Comparison of ENCODE assay signal across 36 cellular contexts in genomic region chr2:179081954-179082353, GRCh38. TPM values are rescaled to one million over a fixed set of nuclear protein-coding genes. Genes with fewer than 3 reads are reported as not detected.
DNase-seq lines count a peak whose midpoint lies in the region; ATAC-seq, FAIRE-seq and TF ChIP-seq lines count a peak whose summit lies in the region.
"Had no signal": no experiment of that assay in that cellular context is flagged by ENCODE, and none has a peak within 500 bp of the region (broad histone marks: within the 10 kb centered on the region; RNA-seq: fewer than 3 reads in every experiment).

No MANE protein-coding gene starts in this region.

- ATAC-seq in HepG2 = no peak
- ATAC-seq in right lobe of liver = no peak
- ATAC-seq: A549; CD8-positive, alpha-beta T cell had no signal

- POLR2A ChIA-PET in HepG2 (lab: Yijun Ruan, JAX) = no interaction called here

- no TSS peak for BruUV-seq in HepG2 (replicated peaks; lab: Mats Ljungman, UMichigan)

- in situ Hi-C loops in HepG2 (cut with HindIII; ENCODE audit: extremely low pct_ligation_motif_present, low pct_unique_long_range_greater_than_20kb) = no loop called here

- no peaks in the 10 kb centered on the region for H3K36me3 ChIP-seq in HepG2 (replicated peaks in 1 of 2; ENCODE audit: control insufficient read depth in 1 of 2, insufficient read depth in 2 of 2, low read length in 2 of 2)
- H3K36me3 ChIP-seq in right lobe of liver = no peaks in the 10 kb centered on the region
- H3K36me3 ChIP-seq: BE2C; BLaER1; BLaER1 treated with 17β-estradiol and CSF1 and Interleukin-3, amounts not matched to agents 10 nM and 100 nM had no signal

- H3K27me3 ChIP-seq in HepG2 (ENCODE audit: control insufficient read depth in 1 of 2, insufficient read depth in 2 of 2, low read length in 2 of 2) (0 out of 5 replicates have a peak, but pooled peaks cover 0 to 6% of the 10 kb centered on the region in 2 experiments), right lobe of liver (no peaks in the 10 kb centered on the region)
- H3K27me3 ChIP-seq: BE2C; BLaER1; BLaER1 treated with 17β-estradiol and CSF1 and Interleukin-3, amounts not matched to agents 10 nM and 100 nM had no signal

- TF ChIP-seq CTCF in HepG2 (CRISPR knock-in tag; IDR thresholded peaks at IDR 0.05) (no peak), right lobe of liver (IDR thresholded peaks at IDR 0.05) (no peak)

- TF ChIP-seq EP300 in HepG2 (IDR thresholded peaks at IDR 0.05; ENCODE audit: low read depth in 2 of 2, low read length in 2 of 2) (no peak), HepG2 (CRISPR knock-in tag; IDR thresholded peaks at IDR 0.05; ENCODE audit: borderline replicate concordance) (no peak)

- H3K4me3 ChIP-seq in HepG2 (replicated peaks in 1 of 3; ENCODE audit: insufficient read depth in 1 of 3, low read depth in 2 of 3, low read length in 3 of 3) = no peak overlapping the region
- H3K4me3 ChIP-seq in right lobe of liver = no peak overlapping the region
- H3K4me3 ChIP-seq: A549; BLaER1; BLaER1 treated with 17β-estradiol and CSF1 and Interleukin-3, amounts not matched to agents 10 nM and 100 nM had no signal

- H3K4me1 ChIP-seq in HepG2 (ENCODE audit: insufficient read depth, low read length) (peaks cover 19% of the 10 kb centered on the region), right lobe of liver (no peaks in the 10 kb centered on the region)
- H3K4me1 ChIP-seq: A549; BE2C; BLaER1; BLaER1 treated with 17β-estradiol and CSF1 and Interleukin-3, amounts not matched to agents 10 nM and 100 nM had no signal

- H2AFZ ChIP-seq in HepG2 (ENCODE audit: low read length) = no peak overlapping the region

- H3K9me3 ChIP-seq in HepG2 (ENCODE audit: low read length) (no peaks in the 10 kb centered on the region), right lobe of liver (no peaks in the 10 kb centered on the region)
- H3K9me3 ChIP-seq: A549, BE2C had no signal

- no peak overlapping the region for H3K9ac ChIP-seq in HepG2 (ENCODE audit: insufficient read depth, low read depth, low read length)
- H3K9ac ChIP-seq: BLaER1; BLaER1 treated with 17β-estradiol and CSF1 and Interleukin-3, amounts not matched to agents 10 nM and 100 nM had no signal

- TF ChIP-seq POLR2A in HepG2 (IDR thresholded peaks at IDR 0.05; ENCODE audit: insufficient read depth in 1 of 2, low read depth in 2 of 2, low read length in 2 of 2) = no peak
- TF ChIP-seq POLR2A in right lobe of liver (IDR thresholded peaks at IDR 0.05) = no peak

- CTCF ChIA-PET in HepG2 (lab: Yijun Ruan, JAX; ENCODE audit: low intra/inter-chr PET ratio, low total read pairs) = no interaction called here

- H4K20me1 ChIP-seq in HepG2 (ENCODE audit: insufficient read depth, low read length) = no peaks in the 10 kb centered on the region
- H4K20me1 ChIP-seq: BLaER1; BLaER1 treated with 17β-estradiol and CSF1 and Interleukin-3, amounts not matched to agents 10 nM and 100 nM had no signal

- intact Hi-C loops in HepG2 (cut with micrococcal nuclease; ENCODE audit: unreplicated experiment) = no loop called here
- intact Hi-C loops in right lobe of liver (cut with DNase I) = no loop called here

- no peaks in the 10 kb centered on the region for H3K79me2 ChIP-seq in HepG2 (ENCODE audit: insufficient read depth, low read length)

- peak; percentile 41 for DNase-seq in HepG2 (ENCODE audit: low spot score)
- no peak for DNase-seq in right lobe of liver
- DNase-seq in dedifferentiated amniotic fluid mesenchymal stem cell (ENCODE audit: extremely low spot score) = peak; percentile 10
- no peak for DNase-seq in HCEC 1CT
- DNase-seq: 8988T; ACHN; AML-193; BE2C; C1 segment of cervical spinal cord; Caco-2; Calu3; CD4-positive, alpha-beta memory T cell; CD4-positive, alpha-beta T cell; CD4-positive, CD25-positive, alpha-beta regulatory T cell; CD8-positive, alpha-beta memory T cell; CD8-positive, alpha-beta T cell; COR-L47; DMS 273 treated with DMSO at 0.1 percent for 48 hours; DMS153; DMS53; DMS79; DMS79 treated with DMSO at 0.1 percent for 48 hours; DND-41; EL had no signal

- FAIRE-seq in HepG2 (lab: Jason Lieb, UNC) = no peak
- FAIRE-seq: A204.1, A549, D721Med had no signal

- TF ChIP-seq RAD21 in HepG2 (CRISPR knock-in tag; IDR thresholded peaks at IDR 0.05) = no peak

- H3K27ac ChIP-seq in HepG2 (ENCODE audit: extremely low read length, insufficient read depth, low read length) = no peak overlapping the region
- H3K27ac ChIP-seq in right lobe of liver = no peak overlapping the region
- H3K27ac ChIP-seq: 22Rv1; A549; BLaER1; BLaER1 treated with 17β-estradiol and CSF1 and Interleukin-3, amounts not matched to agents 10 nM and 100 nM; C4-2B had no signal

- H3K4me2 ChIP-seq in HepG2 (ENCODE audit: low read depth, low read length) = no peak overlapping the region
- H3K4me2 ChIP-seq: A549; BLaER1; BLaER1 treated with 17β-estradiol and CSF1 and Interleukin-3, amounts not matched to agents 10 nM and 100 nM had no signal

TF ChIP-seq in HepG2, 621 proteins besides CTCF, POLR2A, EP300 and RAD21:
- TF ChIP-seq CSRNP1 (CRISPR knock-in tag; IDR thresholded peaks at IDR 0.05) (no peak), ZMYM4 (CRISPR knock-in tag; IDR thresholded peaks at IDR 0.05) (0 out of 2 replicates have a peak, but pooled peaks have one; percentile 22), ZSCAN5A (CRISPR knock-in tag; IDR thresholded peaks at IDR 0.05; ENCODE audit: borderline replicate concordance) (peak; percentile 72; the same call in 1 of the 2 replicates), EZH2 (conservative IDR thresholded peaks at IDR 0.05; ENCODE audit: low read depth, low read length) (no peak), FOXA1 (IDR thresholded peaks at IDR 0.05) (no peak), FOXA1 (CRISPR knock-in tag; IDR thresholded peaks at IDR 0.05) (no peak), ZNF652 (CRISPR knock-in tag; IDR thresholded peaks at IDR 0.05; ENCODE audit: borderline replicate concordance, low read depth) (peak; percentile 54; the same call in 1 of the 2 replicates), ZNF589 (CRISPR knock-in tag; conservative IDR thresholded peaks at IDR 0.05) (no peak), ONECUT2 (CRISPR knock-in tag; IDR thresholded peaks at IDR 0.05) (no peak), SALL2 (CRISPR knock-in tag; IDR thresholded peaks at IDR 0.05) (no peak)

RNA-seq across cellular contexts. Expression of gene CCDC141, which starts 32.0 kb away (rescaled TPM):
- total RNA-seq in HepG2 (2016; rRNA removed; fragmentation: Illumina TruSeq; extraction: Trizol) = not detected in 2 replicates
- total RNA-seq in HepG2 (2016; cell fraction: cytosol; rRNA removed; fragmentation: Illumina TruSeq; extraction: Trizol; ENCODE audit: low read depth) = not detected in 2 replicates
- not detected in 2 replicates for total RNA-seq in HepG2 (2016; cell fraction: insoluble cytoplasmic fraction; rRNA removed; fragmentation: Illumina TruSeq; extraction: Trizol)
- not detected in 2 replicates for total RNA-seq in HepG2 (2016; cell fraction: membrane; rRNA removed; fragmentation: Illumina TruSeq; extraction: Trizol)
- total RNA-seq in HepG2 (2016; cell fraction: nucleus; rRNA removed; fragmentation: Illumina TruSeq; extraction: Trizol) = not detected in 2 replicates
- not detected in 2 replicates for polyA plus RNA-seq in HepG2 (2011; rRNA removed)
- polyA plus RNA-seq in HepG2 (2011; cell fraction: cytosol; rRNA removed) = not detected in 2 replicates
- not detected in 2 replicates for polyA plus RNA-seq in HepG2 (2011; cell fraction: nucleus; rRNA removed)
- polyA plus RNA-seq in HepG2 (2012) = not detected in 2 replicates
- polyA plus RNA-seq in HepG2 (2016; cell fraction: cytosol; fragmentation: Illumina TruSeq; extraction: Trizol; ENCODE audit: low read depth) = not detected in 2 replicates
- not detected in 2 replicates for polyA plus RNA-seq in HepG2 (2016; cell fraction: insoluble cytoplasmic fraction; fragmentation: Illumina TruSeq; extraction: Trizol; ENCODE audit: low read depth)
- polyA plus RNA-seq in HepG2 (2016; cell fraction: membrane; fragmentation: Illumina TruSeq; extraction: Trizol; ENCODE audit: low read depth) = not detected in 2 replicates
- not detected in 2 replicates for polyA plus RNA-seq in HepG2 (2016; cell fraction: nucleus; fragmentation: Illumina TruSeq; extraction: Trizol; ENCODE audit: insufficient read depth, low read depth)
- 0.02 and 0.06 TPM in 2 replicates for polyA minus RNA-seq in HepG2 (2011; rRNA and poly(A)+ RNA removed; ENCODE audit: low replicate concordance)
- not detected in 2 replicates for polyA minus RNA-seq in HepG2 (2011; cell fraction: cytosol; rRNA and poly(A)+ RNA removed)
- polyA minus RNA-seq in HepG2 (2011; cell fraction: nucleus; rRNA and poly(A)+ RNA removed) = not detected in 2 replicates
- total RNA-seq in right lobe of liver = under 1 TPM; 0.20 to 0.98 (median 0.58) TPM
- total RNA-seq: A673, Daoy had no signal
- polyA plus RNA-seq: A549, AG04450, BJ, CD14-positive monocyte had no signal

Comparison
In these comparisons a context has a peak if more than half of its experiments do, and no peak if none do; other contexts are left out.
1. DNase-seq: peak in HepG2 (single experiment) and dedifferentiated amniotic fluid mesenchymal stem cell (single experiment); none in right lobe of liver (0 of 3) and HCEC 1CT (single experiment).